ENCODE assay signal across 1 cellular context in the genomic region with DNA sequence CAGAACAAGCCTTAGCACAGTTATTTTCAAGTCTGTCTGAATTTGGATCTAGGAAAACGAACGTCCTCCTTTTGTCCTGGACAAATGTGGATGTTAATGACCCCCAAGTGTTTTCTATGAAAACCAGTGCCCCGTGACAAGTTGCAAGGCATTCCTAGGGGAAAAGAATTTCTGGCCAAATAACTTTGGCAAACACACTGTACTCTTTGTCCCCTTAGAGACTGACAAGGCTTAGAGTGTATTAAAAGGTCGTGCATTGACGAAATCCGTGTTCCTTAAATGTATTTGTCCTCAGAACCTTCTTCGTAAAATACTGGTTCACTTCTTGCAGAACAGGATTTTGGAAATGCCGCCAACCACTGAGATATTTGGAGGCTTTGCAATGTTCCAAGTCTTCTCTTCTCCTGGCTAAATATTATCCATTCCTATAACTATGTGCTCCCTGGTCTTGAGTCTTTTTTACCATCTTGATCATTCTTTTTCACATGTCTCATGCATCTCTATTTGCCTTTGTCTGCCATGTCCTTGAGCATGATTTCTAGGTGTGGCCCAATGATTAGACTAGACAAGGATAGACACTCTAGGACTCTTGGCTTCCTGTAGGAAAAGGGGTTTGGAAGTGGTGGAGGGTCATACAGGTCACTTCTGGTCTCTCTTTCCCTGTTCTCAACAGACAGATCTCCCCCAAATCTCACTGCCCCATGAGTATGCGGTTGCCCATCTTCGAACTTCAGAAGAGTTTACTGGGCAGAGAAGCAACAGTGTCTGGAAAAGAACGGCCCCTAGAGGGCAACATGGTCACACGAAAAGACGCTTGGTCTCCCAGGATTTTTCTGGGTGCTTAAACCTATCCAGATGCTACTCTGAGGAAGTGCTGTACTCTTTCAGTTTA.
TF ChIP-seq lines count a peak whose summit lies in the region.

No MANE protein-coding gene starts in this region.

TF ChIP-seq in HCT116, 20 proteins besides CTCF, POLR2A, EP300 and RAD21 (continued from another document):
- TF ChIP-seq TCF7L2 (IDR thresholded peaks at IDR 0.05; ENCODE audit: borderline replicate concordance, extremely low read depth, insufficient read depth, insufficient read length) = no peak
- TF ChIP-seq CEBPB (IDR thresholded peaks at IDR 0.05; ENCODE audit: low read depth) = no peak
- TF ChIP-seq, protein P1, sequence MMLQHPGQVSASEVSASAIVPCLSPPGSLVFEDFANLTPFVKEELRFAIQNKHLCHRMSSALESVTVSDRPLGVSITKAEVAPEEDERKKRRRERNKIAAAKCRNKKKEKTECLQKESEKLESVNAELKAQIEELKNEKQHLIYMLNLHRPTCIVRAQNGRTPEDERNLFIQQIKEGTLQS (IDR thresholded peaks at IDR 0.05) = no peak
- no peak for TF ChIP-seq ZFX (IDR thresholded peaks at IDR 0.05)
- TF ChIP-seq, protein P2, sequence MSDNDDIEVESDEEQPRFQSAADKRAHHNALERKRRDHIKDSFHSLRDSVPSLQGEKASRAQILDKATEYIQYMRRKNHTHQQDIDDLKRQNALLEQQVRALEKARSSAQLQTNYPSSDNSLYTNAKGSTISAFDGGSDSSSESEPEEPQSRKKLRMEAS (IDR thresholded peaks at IDR 0.05) = no peak
- no peak for TF ChIP-seq YY1 (IDR thresholded peaks at IDR 0.05; ENCODE audit: extremely low read depth, insufficient replicate concordance, low read depth, low read length)
- TF ChIP-seq JUND (IDR thresholded peaks at IDR 0.05) = no peak
- TF ChIP-seq SRF (IDR thresholded peaks at IDR 0.05; ENCODE audit: low read depth) = no peak
